15 cellular contexts compared by ENCODE assay signal in the genomic region with DNA sequence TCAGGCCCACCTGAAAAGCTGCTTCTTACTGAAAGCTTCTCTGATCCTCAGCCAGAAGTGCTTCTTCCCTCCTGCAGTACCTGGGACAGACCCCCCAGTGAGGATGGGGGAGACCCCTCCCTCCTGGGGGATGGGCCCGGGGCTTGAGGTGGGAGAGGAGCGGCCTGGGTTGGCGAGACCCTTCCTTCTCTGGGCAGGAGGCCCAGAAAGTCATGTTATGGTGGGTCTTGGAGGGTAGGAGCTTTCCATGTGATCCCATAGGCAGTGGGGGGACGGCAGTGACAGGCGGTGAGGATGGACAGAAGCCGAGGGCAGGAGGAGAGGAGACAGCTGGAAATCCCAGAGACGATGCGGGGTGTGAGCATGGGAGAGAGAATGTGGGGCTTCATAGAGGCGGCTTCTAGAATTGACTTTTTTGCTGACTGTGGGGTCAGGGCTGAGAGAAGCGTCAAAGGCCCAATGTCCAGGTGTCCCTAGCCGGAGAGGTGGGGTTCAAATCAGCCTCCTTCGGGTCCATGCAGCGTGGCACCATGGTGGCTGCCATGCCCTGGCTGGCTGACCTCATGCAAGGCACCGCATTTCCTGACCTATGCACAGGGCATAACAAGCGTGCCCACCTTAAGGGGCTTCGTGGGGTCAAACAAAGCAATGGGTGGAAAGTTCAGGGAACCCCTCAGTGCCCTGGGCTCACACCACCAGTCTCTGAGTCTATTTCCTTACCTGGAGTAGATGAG.
DNase-seq lines count a peak whose midpoint lies in the region; ATAC-seq and TF ChIP-seq lines count a peak whose summit lies in the region.
"Had no signal": no experiment of that assay in that cellular context is flagged by ENCODE, and none has a peak within 500 bp of the region (broad histone marks: within the 10 kb centered on the region; RNA-seq: fewer than 3 reads in every experiment).

No MANE protein-coding gene starts in this region.

- CTCF ChIA-PET in RWPE1 (lab: Yijun Ruan, JAX) = no interaction called here

- H3K4me3 Mint-ChIP-seq in natural killer cell treated with Interleukin-12 subunit alpha and Interleukin-12 subunit beta and Interleukin-15 and Interleukin-18, amount 100 ng/mL, for 72 hours = no peak overlapping the region
- H3K4me3 Mint-ChIP-seq in natural killer cell (no peak overlapping the region), endodermal cell (no peak overlapping the region)
- H3K4me3 Mint-ChIP-seq: CD4-positive, alpha-beta memory T cell had no signal

- intact Hi-C loops in natural killer cell (cut with micrococcal nuclease) (no loop called here), aorta (cut with DNase I) (no loop called here)

- H3K27ac Mint-ChIP-seq in natural killer cell treated with Interleukin-12 subunit alpha and Interleukin-12 subunit beta and Interleukin-15 and Interleukin-18, amount 100 ng/mL, for 72 hours = no peak overlapping the region
- no peak overlapping the region for H3K27ac Mint-ChIP-seq in natural killer cell
- no peak overlapping the region for H3K27ac Mint-ChIP-seq in endodermal cell
- H3K27ac Mint-ChIP-seq: CD4-positive, alpha-beta memory T cell had no signal

- H4K8ac ChIP-seq in neuronal stem cell (ENCODE audit: low read depth, low read length) = peak overlapping the region; percentile 9
- no peak overlapping the region for H4K8ac ChIP-seq in mesendoderm (ENCODE audit: low read depth, low read length)

- no peaks in the 10 kb centered on the region for H3K36me3 ChIP-seq in endodermal cell (ENCODE audit: control insufficient read depth, insufficient read depth, low read length)
- no peaks in the 10 kb centered on the region for H3K36me3 ChIP-seq in neuronal stem cell (replicated peaks in 1 of 2; ENCODE audit: control insufficient read depth in 2 of 2, insufficient read depth in 2 of 2, low read length in 2 of 2)
- no peaks in the 10 kb centered on the region for H3K36me3 ChIP-seq in aorta (ENCODE audit: control insufficient read depth in 1 of 2, insufficient read depth in 2 of 2, low read length in 1 of 2)
- no peaks in the 10 kb centered on the region for H3K36me3 ChIP-seq in gastroesophageal sphincter
- H3K36me3 ChIP-seq in mesendoderm (ENCODE audit: control insufficient read depth, insufficient read depth, low read length) = no peaks in the 10 kb centered on the region
- H3K36me3 ChIP-seq: BE2C had no signal

- peaks cover 0 to 4% of the 10 kb centered on the region in 2 donors for H3K27me3 Mint-ChIP-seq in natural killer cell treated with Interleukin-12 subunit alpha and Interleukin-12 subunit beta and Interleukin-15 and Interleukin-18, amount 100 ng/mL, for 72 hours
- peaks cover 0 to 5% of the 10 kb centered on the region in 2 donors for H3K27me3 Mint-ChIP-seq in natural killer cell (ENCODE audit: low read depth in 2 of 2)
- H3K27me3 Mint-ChIP-seq in endodermal cell (ENCODE audit: insufficient read depth) = peaks cover 8% of the 10 kb centered on the region

- H3K4me1 Mint-ChIP-seq in natural killer cell treated with Interleukin-12 subunit alpha and Interleukin-12 subunit beta and Interleukin-15 and Interleukin-18, amount 100 ng/mL, for 72 hours (ENCODE audit: low read depth in 2 of 2) = no peaks in the 10 kb centered on the region
- H3K4me1 Mint-ChIP-seq in natural killer cell (no peaks in the 10 kb centered on the region), endodermal cell (peaks cover 2% of the 10 kb centered on the region)
- H3K4me1 Mint-ChIP-seq: CD4-positive, alpha-beta memory T cell had no signal

- TF ChIP-seq CTCF in natural killer cell (IDR thresholded peaks at IDR 0.05) (no peak), endodermal cell (conservative IDR thresholded peaks at IDR 0.05) (no peak), RWPE1 (conservative IDR thresholded peaks at IDR 0.05; ENCODE audit: low read depth) (no peak), gastroesophageal sphincter (IDR thresholded peaks at IDR 0.05) (no peak)

- no peak overlapping the region for H3K27ac ChIP-seq in endodermal cell (ENCODE audit: low read depth, low read length)
- H3K27ac ChIP-seq in neuronal stem cell (replicated peaks; ENCODE audit: low read length) = no peak overlapping the region
- H3K27ac ChIP-seq in aorta (ENCODE audit: low read depth in 1 of 2, low read length in 2 of 2) = no peak overlapping the region
- H3K27ac ChIP-seq in RWPE1 = no peak overlapping the region
- H3K27ac ChIP-seq in gastroesophageal sphincter = no peak overlapping the region
- no peak overlapping the region for H3K27ac ChIP-seq in mesendoderm (ENCODE audit: low read depth, low read length)
- H3K27ac ChIP-seq: C4-2B had no signal

- POLR2A ChIA-PET in RWPE1 (lab: Yijun Ruan, JAX; ENCODE audit: low non-redundant PET) = no interaction called here

- H2BK12ac ChIP-seq in neuronal stem cell (ENCODE audit: low read length) = no peak overlapping the region

- H4K91ac ChIP-seq in neuronal stem cell (ENCODE audit: low read depth, low read length, poor library complexity) = no peak overlapping the region

- no peaks in the 10 kb centered on the region for H3K79me2 ChIP-seq in mesendoderm (ENCODE audit: control insufficient read depth, insufficient read depth, low read length)

- no peak overlapping the region for H4K5ac ChIP-seq in mesendoderm (ENCODE audit: low read length)

- no peak for TF ChIP-seq POLR2A in gastroesophageal sphincter (IDR thresholded peaks at IDR 0.05)

- peak; percentile 47 for DNase-seq in natural killer cell treated with Interleukin-12 subunit alpha and Interleukin-12 subunit beta and Interleukin-15 and Interleukin-18, amount 100 ng/mL, for 72 hours (ENCODE audit: low spot score)
- DNase-seq in natural killer cell = no peak
- peak; percentile 40 for DNase-seq in endodermal cell
- DNase-seq in neuronal stem cell (ENCODE audit: low spot score) = no peak
- peak; percentile 21 to 57 for DNase-seq in aorta
- no peak for DNase-seq in RWPE1 (ENCODE audit: low spot score)
- DNase-seq in mesendoderm = no peak
- DNase-seq: 8988T; ACHN; BE2C; CD4-positive, alpha-beta memory T cell; DMS79 treated with DMSO at 0.1 percent for 48 hours; EL had no signal

- no peak for TF ChIP-seq EP300 in gastroesophageal sphincter (IDR thresholded peaks at IDR 0.05)

- H3K9me3 Mint-ChIP-seq in natural killer cell treated with Interleukin-12 subunit alpha and Interleukin-12 subunit beta and Interleukin-15 and Interleukin-18, amount 100 ng/mL, for 72 hours = no peaks in the 10 kb centered on the region
- H3K9me3 Mint-ChIP-seq in natural killer cell (no peaks in the 10 kb centered on the region), endodermal cell (no peaks in the 10 kb centered on the region)
- H3K9me3 Mint-ChIP-seq: CD4-positive, alpha-beta memory T cell had no signal

- no peaks in the 10 kb centered on the region for H3K36me3 Mint-ChIP-seq in natural killer cell treated with Interleukin-12 subunit alpha and Interleukin-12 subunit beta and Interleukin-15 and Interleukin-18, amount 100 ng/mL, for 72 hours
- no peaks in the 10 kb centered on the region for H3K36me3 Mint-ChIP-seq in natural killer cell
- no peaks in the 10 kb centered on the region for H3K36me3 Mint-ChIP-seq in endodermal cell (ENCODE audit: low read depth)
- H3K36me3 Mint-ChIP-seq: CD4-positive, alpha-beta memory T cell had no signal

- H2AK5ac ChIP-seq in neuronal stem cell (ENCODE audit: low read depth, low read length) = peak overlapping the region; percentile 68
- no peak overlapping the region for H2AK5ac ChIP-seq in mesendoderm (ENCODE audit: low read length)

- H3K9me3 ChIP-seq in endodermal cell (ENCODE audit: control insufficient read depth, low read length) (no peaks in the 10 kb centered on the region), neuronal stem cell (replicated peaks in 1 of 2; ENCODE audit: control insufficient read depth in 2 of 2, insufficient read depth in 1 of 2, low read depth in 1 of 2, low read length in 2 of 2) (peaks cover 0 to 2% of the 10 kb centered on the region in 2 donors), aorta (ENCODE audit: control insufficient read depth, low read length) (no peaks in the 10 kb centered on the region), gastroesophageal sphincter (no peaks in the 10 kb centered on the region)
- H3K9me3 ChIP-seq: BE2C had no signal

- peak overlapping the region; percentile 86 for H3K14ac ChIP-seq in neuronal stem cell (ENCODE audit: low read length)

- H3K4me1 ChIP-seq in endodermal cell (ENCODE audit: control insufficient read depth, insufficient read depth, low read length) (no peaks in the 10 kb centered on the region), neuronal stem cell (ENCODE audit: control insufficient read depth in 2 of 2, insufficient read depth in 1 of 2, low read depth in 1 of 2, low read length in 2 of 2) (peaks cover 0 to 6% of the 10 kb centered on the region in 2 donors), aorta (ENCODE audit: control insufficient read depth in 1 of 2, insufficient read depth in 2 of 2, low read length in 2 of 2) (no peaks in the 10 kb centered on the region), gastroesophageal sphincter (no peaks in the 10 kb centered on the region), mesendoderm (ENCODE audit: control insufficient read depth, low read depth, low read length) (no peaks in the 10 kb centered on the region)
- H3K4me1 ChIP-seq: BE2C had no signal

- peak overlapping the region; percentile 39 for H2BK120ac ChIP-seq in neuronal stem cell (ENCODE audit: low read depth, low read length)
- no peak overlapping the region for H2BK120ac ChIP-seq in mesendoderm (ENCODE audit: low read depth, low read length)

- H3K4me2 ChIP-seq in neuronal stem cell (ENCODE audit: insufficient read depth, low read length, poor library complexity, severe bottlenecking) (no peak overlapping the region), mesendoderm (ENCODE audit: low read length) (no peak overlapping the region)

- 94 to 98% methylated on average over 10 to 16 of the region's 16 CpGs for WGBS in endodermal cell (ENCODE audit: insufficient coverage in 1 of 2, insufficient read length in 1 of 2), 2 experiments
- no CpG with 5 or more reads among the region's 16 CpGs for WGBS in neuronal stem cell (ENCODE audit: extremely low coverage in 2 of 2, insufficient read length in 2 of 2, insufficient replicate concordance in 1 of 2), 2 donors
- 81 to 87% methylated on average over 16 of the region's 16 CpGs for WGBS in aorta, 2 donors
- WGBS in gastroesophageal sphincter (ENCODE audit: low coverage in 1 of 2), 2 donors = 93% methylated on average over 3 of the region's 16 CpGs; no CpG with 5 or more reads in 1 of the 2 donors
- WGBS in mesendoderm (ENCODE audit: extremely low coverage, insufficient coverage, low lambda C conversion rate) = no CpG with 5 or more reads among the region's 16 CpGs

- no peak overlapping the region for H3K4ac ChIP-seq in neuronal stem cell (ENCODE audit: low read length)
- no peak overlapping the region for H3K4ac ChIP-seq in mesendoderm (ENCODE audit: low read depth, low read length)

- H3K4me3 ChIP-seq in endodermal cell (ENCODE audit: low read length) (no peak overlapping the region), neuronal stem cell (ENCODE audit: low read length in 2 of 2) (no peak overlapping the region), aorta (ENCODE audit: low read length in 2 of 2) (no peak overlapping the region), gastroesophageal sphincter (no peak overlapping the region), mesendoderm (ENCODE audit: low read length) (no peak overlapping the region)

- no peak for ATAC-seq in natural killer cell treated with Interleukin-12 subunit alpha and Interleukin-12 subunit beta and Interleukin-15 and Interleukin-18, amount 100 ng/mL, for 72 hours
- ATAC-seq in natural killer cell (no peak), aorta (ENCODE audit: low FRiP score) (no peak), gastroesophageal sphincter (no peak)

- peak overlapping the region; percentile 93 for H2BK15ac ChIP-seq in neuronal stem cell (ENCODE audit: low read length)
- no peak overlapping the region for H2BK15ac ChIP-seq in mesendoderm (replicated peaks; ENCODE audit: low read depth)

- no peaks in the 10 kb centered on the region for H3K27me3 ChIP-seq in endodermal cell (ENCODE audit: control insufficient read depth, insufficient read depth, low read length, poor library complexity, severe bottlenecking)
- H3K27me3 ChIP-seq in neuronal stem cell (ENCODE audit: control insufficient read depth in 3 of 3, insufficient read depth in 3 of 3, low read depth in 1 of 3, low read length in 3 of 3) = peaks cover 0 to 23% (median 2%) of the 10 kb centered on the region in 3 experiments
- H3K27me3 ChIP-seq in aorta (ENCODE audit: control insufficient read depth in 1 of 2, insufficient read depth in 2 of 2, low read length in 1 of 2) = no peaks in the 10 kb centered on the region
- H3K27me3 ChIP-seq in gastroesophageal sphincter = peaks cover 42% of the 10 kb centered on the region
- no peaks in the 10 kb centered on the region for H3K27me3 ChIP-seq in mesendoderm (ENCODE audit: insufficient read depth, low read length, poor library complexity)
- H3K27me3 ChIP-seq: BE2C had no signal

- H3K79me1 ChIP-seq in neuronal stem cell (ENCODE audit: low read depth, low read length) (no peaks in the 10 kb centered on the region), mesendoderm (ENCODE audit: low read length) (no peaks in the 10 kb centered on the region)

- no peak overlapping the region for H2AFZ ChIP-seq in neuronal stem cell (ENCODE audit: low read length)

- H3K23ac ChIP-seq in neuronal stem cell (ENCODE audit: low read depth, low read length, poor library complexity) (peak overlapping the region; percentile 29), mesendoderm (ENCODE audit: low read length) (no peak overlapping the region)

- H2BK5ac ChIP-seq in neuronal stem cell (ENCODE audit: low read length) (no peak overlapping the region), mesendoderm (ENCODE audit: low read length) (no peak overlapping the region)

- peak overlapping the region; percentile 41 for H3K18ac ChIP-seq in neuronal stem cell (ENCODE audit: low read length)
- no peak overlapping the region for H3K18ac ChIP-seq in mesendoderm (ENCODE audit: low read length)

- no peak overlapping the region for H3K9ac ChIP-seq in endodermal cell (ENCODE audit: extremely low read depth, low read length, poor library complexity, severe bottlenecking)
- H3K9ac ChIP-seq in neuronal stem cell (ENCODE audit: low read depth, low read length, poor library complexity) = peak overlapping the region; percentile 3
- no peak overlapping the region for H3K9ac ChIP-seq in mesendoderm (ENCODE audit: low read length)

- no peak overlapping the region for H3K56ac ChIP-seq in mesendoderm (ENCODE audit: low read length)

Comparison
In these comparisons a context has a peak if more than half of its experiments do, and no peak if none do; other contexts are left out.
1. DNase-seq: peak in natural killer cell treated with Interleukin-12 subunit alpha and Interleukin-12 subunit beta and Interleukin-15 and Interleukin-18, amount 100 ng/mL, for 72 hours (single experiment), endodermal cell (single experiment) and aorta (2 of 2); none in natural killer cell (single experiment), neuronal stem cell (single experiment), RWPE1 (single experiment) and mesendoderm (single experiment).